Comparison of ENCODE assay signal across 1 cellular context in genomic region chr17:49076575-49077384, GRCh38.
TF ChIP-seq lines count a peak whose summit lies in the region.

No MANE protein-coding gene starts in this region.

TF ChIP-seq in WTC11, 78 proteins besides CTCF, POLR2A, EP300 and RAD21 (continued from another document):
- TF ChIP-seq AR (CRISPR knock-in tag; IDR thresholded peaks at IDR 0.05): no peak
